Comparison of ENCODE assay signal across 14 cellular contexts in genomic region chr18:26521617-26522016, GRCh38. TPM values are rescaled to one million over a fixed set of nuclear protein-coding genes. Genes with fewer than 3 reads are reported as not detected.
A peak's percentile ranks its signal among the peaks of the same experiment; 100 is the strongest.
DNase-seq lines count a peak whose midpoint lies in the region; FAIRE-seq and TF ChIP-seq lines count a peak whose summit lies in the region.
"Had no signal": no experiment of that assay in that cellular context is flagged by ENCODE, and none has a peak within 500 bp of the region (broad histone marks: within the 10 kb centered on the region; RNA-seq: fewer than 3 reads in every experiment).

No MANE protein-coding gene starts in this region.

- no peak overlapping the region for H3K4me3 ChIP-seq in right atrium auricular region
- no peak overlapping the region for H3K4me3 ChIP-seq in astrocyte (ENCODE audit: insufficient read depth, low read depth, low read length)
- H3K4me3 ChIP-seq: BLaER1 treated with 17β-estradiol and CSF1 and Interleukin-3, amounts not matched to agents 10 nM and 100 nM; GM12878 had no signal

- H3K9ac ChIP-seq in astrocyte (ENCODE audit: low read length) = no peak overlapping the region
- H3K9ac ChIP-seq: BLaER1 treated with 17β-estradiol and CSF1 and Interleukin-3, amounts not matched to agents 10 nM and 100 nM had no signal

- H3K4me2 ChIP-seq in astrocyte (ENCODE audit: low read length) = no peak overlapping the region
- H3K4me2 ChIP-seq: BLaER1 treated with 17β-estradiol and CSF1 and Interleukin-3, amounts not matched to agents 10 nM and 100 nM had no signal

- H2AFZ ChIP-seq in astrocyte (ENCODE audit: low read depth, low read length) = no peak overlapping the region

- H3K4me1 Mint-ChIP-seq in astrocyte (ENCODE audit: low read depth, unreplicated experiment) (peaks cover 21% of the 10 kb centered on the region), mesothelial cell of epicardium (peaks cover 55% of the 10 kb centered on the region)
- no peaks in the 10 kb centered on the region for H3K4me1 Mint-ChIP-seq in activated naive CD4-positive, alpha-beta T cell treated with anti-CD3 and anti-CD28 coated beads, Interleukin-2, amount 10 ng/mL, durations not matched to agents 7 days and 5 days
- H3K4me1 Mint-ChIP-seq: CD4-positive, CD25-positive, alpha-beta regulatory T cell had no signal

- H3K27ac Mint-ChIP-seq in astrocyte (ENCODE audit: unreplicated experiment) = peak overlapping the region; percentile 8
- peak overlapping the region; percentile 54 for H3K27ac Mint-ChIP-seq in mesothelial cell of epicardium
- H3K27ac Mint-ChIP-seq in activated naive CD4-positive, alpha-beta T cell treated with anti-CD3 and anti-CD28 coated beads, Interleukin-2, amount 10 ng/mL, durations not matched to agents 7 days and 5 days = no peak overlapping the region
- H3K27ac Mint-ChIP-seq: CD4-positive, CD25-positive, alpha-beta regulatory T cell had no signal

- H3K4me3 Mint-ChIP-seq in astrocyte (ENCODE audit: unreplicated experiment) (no peak overlapping the region), mesothelial cell of epicardium (no peak overlapping the region)
- H3K4me3 Mint-ChIP-seq in activated naive CD4-positive, alpha-beta T cell treated with anti-CD3 and anti-CD28 coated beads, Interleukin-2, amount 10 ng/mL, durations not matched to agents 7 days and 5 days = no peak overlapping the region
- H3K4me3 Mint-ChIP-seq: CD4-positive, CD25-positive, alpha-beta regulatory T cell had no signal

- H3K36me3 ChIP-seq in right atrium auricular region (no peaks in the 10 kb centered on the region), astrocyte (ENCODE audit: insufficient read depth, low read length) (no peaks in the 10 kb centered on the region)
- H3K36me3 ChIP-seq: BLaER1 treated with 17β-estradiol and CSF1 and Interleukin-3, amounts not matched to agents 10 nM and 100 nM had no signal

- H3K36me3 Mint-ChIP-seq in astrocyte (ENCODE audit: low read depth, unreplicated experiment) (peaks cover 2% of the 10 kb centered on the region), mesothelial cell of epicardium (no peaks in the 10 kb centered on the region)
- no peaks in the 10 kb centered on the region for H3K36me3 Mint-ChIP-seq in activated naive CD4-positive, alpha-beta T cell treated with anti-CD3 and anti-CD28 coated beads, Interleukin-2, amount 10 ng/mL, durations not matched to agents 7 days and 5 days
- H3K36me3 Mint-ChIP-seq: CD4-positive, CD25-positive, alpha-beta regulatory T cell had no signal

- TF ChIP-seq CTCF in right atrium auricular region (IDR thresholded peaks at IDR 0.05) = no peak
- TF ChIP-seq CTCF in astrocyte (IDR thresholded peaks at IDR 0.05; ENCODE audit: insufficient read depth, low read depth, low read length) = no peak
- no peak for TF ChIP-seq CTCF in mesothelial cell of epicardium (IDR thresholded peaks at IDR 0.05; ENCODE audit: unreplicated experiment)

- peaks cover 0 to 39% of the 10 kb centered on the region in 2 donors for H3K4me1 ChIP-seq in right atrium auricular region
- no peaks in the 10 kb centered on the region for H3K4me1 ChIP-seq in astrocyte (ENCODE audit: insufficient read depth, low read length)

- H3K9me3 ChIP-seq in right atrium auricular region (no peaks in the 10 kb centered on the region), astrocyte (ENCODE audit: insufficient read depth, low read depth, low read length) (no peaks in the 10 kb centered on the region)
- H3K9me3 ChIP-seq: BLaER1 treated with 17β-estradiol and CSF1 and Interleukin-3, amounts not matched to agents 10 nM and 100 nM had no signal

- CTCF ChIA-PET in activated naive CD4-positive, alpha-beta T cell treated with anti-CD3 and anti-CD28 coated beads, Interleukin-2, amount 10 ng/mL, durations not matched to agents 7 days and 5 days (lab: Charles Lee) = no interaction called here

- intact Hi-C loops in cardiac septum (cut with DNase I) = no loop called here

- FAIRE-seq in astrocyte (lab: Jason Lieb, UNC) = no peak
- FAIRE-seq: GM12878, GM18507, H54 had no signal

- no peaks in the 10 kb centered on the region for H3K27me3 ChIP-seq in right atrium auricular region
- H3K27me3 ChIP-seq in astrocyte (ENCODE audit: insufficient read depth, low read length) = no peaks in the 10 kb centered on the region
- H3K27me3 ChIP-seq: BLaER1 treated with 17β-estradiol and CSF1 and Interleukin-3, amounts not matched to agents 10 nM and 100 nM had no signal

- H3K27ac ChIP-seq in right atrium auricular region (peak overlapping the region; percentile 61 to 72), astrocyte (ENCODE audit: low read depth, low read length) (no peak overlapping the region)
- H3K27ac ChIP-seq: BLaER1 treated with 17β-estradiol and CSF1 and Interleukin-3, amounts not matched to agents 10 nM and 100 nM had no signal

- H3K79me2 ChIP-seq in astrocyte (ENCODE audit: insufficient read depth, low read length) = peaks cover 10% of the 10 kb centered on the region

- H3K27me3 Mint-ChIP-seq in astrocyte (ENCODE audit: low read depth, unreplicated experiment) = no peaks in the 10 kb centered on the region
- H3K27me3 Mint-ChIP-seq in mesothelial cell of epicardium (ENCODE audit: low read depth) = no peaks in the 10 kb centered on the region
- no peaks in the 10 kb centered on the region for H3K27me3 Mint-ChIP-seq in activated naive CD4-positive, alpha-beta T cell treated with anti-CD3 and anti-CD28 coated beads, Interleukin-2, amount 10 ng/mL, durations not matched to agents 7 days and 5 days
- H3K27me3 Mint-ChIP-seq: CD4-positive, CD25-positive, alpha-beta regulatory T cell had no signal

- H4K20me1 ChIP-seq in astrocyte (ENCODE audit: insufficient read depth, low read length) = peaks cover 41% of the 10 kb centered on the region
- H4K20me1 ChIP-seq: BLaER1 treated with 17β-estradiol and CSF1 and Interleukin-3, amounts not matched to agents 10 nM and 100 nM had no signal

- H3K9me3 Mint-ChIP-seq in astrocyte (ENCODE audit: unreplicated experiment) (no peaks in the 10 kb centered on the region), mesothelial cell of epicardium (no peaks in the 10 kb centered on the region)
- H3K9me3 Mint-ChIP-seq in activated naive CD4-positive, alpha-beta T cell treated with anti-CD3 and anti-CD28 coated beads, Interleukin-2, amount 10 ng/mL, durations not matched to agents 7 days and 5 days = no peaks in the 10 kb centered on the region
- H3K9me3 Mint-ChIP-seq: CD4-positive, CD25-positive, alpha-beta regulatory T cell had no signal

- DNase-seq in right atrium auricular region (ENCODE audit: low spot score) (no peak), cardiac septum (ENCODE audit: low spot score) (no peak), astrocyte (ENCODE audit: low read depth) (no peak), mesothelial cell of epicardium (ENCODE audit: low spot score in 2 of 2, unreplicated experiment in 2 of 2) (no peak), NCI-H146 (lab: John Stamatoyannopoulos, UW) (no peak), dermis blood vessel endothelial cell (no peak)
- no peak for DNase-seq in activated naive CD4-positive, alpha-beta T cell treated with anti-CD3 and anti-CD28 coated beads, Interleukin-2, amount 10 ng/mL, durations not matched to agents 7 days and 5 days
- DNase-seq: ACHN; CD4-positive, CD25-positive, alpha-beta regulatory T cell; IMR-90 had no signal

RNA-seq across cellular contexts. Expression of gene KCTD1, which starts 26.7 kb away (rescaled TPM):
- 10 to 100 TPM; 35.1 to 44.4 TPM for total RNA-seq in right atrium auricular region
- 10.1 TPM for total RNA-seq in cardiac septum
- total RNA-seq in astrocyte = 27.0 and 31.8 TPM in 2 replicates
- total RNA-seq in mesothelial cell of epicardium = 34.4 to 38.5 TPM (median 35.7 TPM) in 3 replicates
- total RNA-seq in dermis blood vessel endothelial cell = 6.7 and 7.0 TPM in 2 replicates
